In genomic region chr13:52846567-52847321, GRCh38 we compare ENCODE assay signal across 9 cellular contexts. TPM values are rescaled to one million over a fixed set of nuclear protein-coding genes. Genes with fewer than 3 reads are reported as not detected.
DNase-seq lines count a peak whose midpoint lies in the region; ATAC-seq and TF ChIP-seq lines count a peak whose summit lies in the region.
"Had no signal": no experiment of that assay in that cellular context is flagged by ENCODE, and none has a peak within 500 bp of the region (broad histone marks: within the 10 kb centered on the region; RNA-seq: fewer than 3 reads in every experiment).

No MANE protein-coding gene starts in this region.

- H3K4me1 Mint-ChIP-seq in nephron = peaks cover 29% of the 10 kb centered on the region
- H3K4me1 Mint-ChIP-seq in stimulated activated memory B cell treated with anti-CD40 and anti-IgM and Interleukin-4, amounts not matched to agents 10 μg/mL and 1 μg/mL and 100 μg/mL, for 72 hours = peaks cover 32% of the 10 kb centered on the region
- H3K4me1 Mint-ChIP-seq in CD8-positive, alpha-beta memory T cell = peaks cover 25 to 41% (median 27%) of the 10 kb centered on the region in 3 donors

- no peak for TF ChIP-seq CTCF in fibroblast of mammary gland (conservative IDR thresholded peaks at IDR 0.05; ENCODE audit: control insufficient read depth, insufficient read depth, low read depth, low read length)
- peak; percentile 64 to 75 (median 72) for TF ChIP-seq CTCF in nephron (IDR thresholded peaks at IDR 0.05; ENCODE audit: unreplicated experiment in 3 of 3)
- TF ChIP-seq CTCF in lower leg skin (IDR thresholded peaks at IDR 0.05) = no peak

- H3K4me3 Mint-ChIP-seq in nephron = peak overlapping the region; percentile 59 to 68 (median 65)
- no peak overlapping the region for H3K4me3 Mint-ChIP-seq in stimulated activated memory B cell treated with anti-CD40 and anti-IgM and Interleukin-4, amounts not matched to agents 10 μg/mL and 1 μg/mL and 100 μg/mL, for 72 hours
- H3K4me3 Mint-ChIP-seq in CD8-positive, alpha-beta memory T cell = no peak overlapping the region

- no peak for ATAC-seq in stimulated activated memory B cell treated with anti-CD40 and anti-IgM and Interleukin-4, amounts not matched to agents 10 μg/mL and 1 μg/mL and 100 μg/mL, for 72 hours

- CTCF ChIA-PET in CD8-positive, alpha-beta memory T cell (lab: Charles Lee) = no interaction called here

- intact Hi-C loops in lower leg skin (cut with DNase I; ENCODE audit: low total_unique reads) = no loop called here

- no peaks in the 10 kb centered on the region for H3K9me3 ChIP-seq in CD8-positive, alpha-beta memory T cell (ENCODE audit: low read length)

- H3K27ac Mint-ChIP-seq in nephron = no peak overlapping the region
- no peak overlapping the region for H3K27ac Mint-ChIP-seq in stimulated activated memory B cell treated with anti-CD40 and anti-IgM and Interleukin-4, amounts not matched to agents 10 μg/mL and 1 μg/mL and 100 μg/mL, for 72 hours
- no peak overlapping the region for H3K27ac Mint-ChIP-seq in CD8-positive, alpha-beta memory T cell
- H3K27ac Mint-ChIP-seq: dendritic cell treated with granulocyte-macrophage colony-stimulating factor and Interleukin-4, amounts not matched to agents 40 ng/mL and 50 ng/mL, for 4 days had no signal

- peak; percentile 47 for DNase-seq in AG20443 (ENCODE audit: low spot score)
- peak; percentile 51 for DNase-seq in SK-MEL-5 (ENCODE audit: low read depth, low spot score)
- DNase-seq in fibroblast of mammary gland (ENCODE audit: low read depth) = peak; percentile 28
- no peak for DNase-seq in lower leg skin (ENCODE audit: low spot score in 2 of 2)
- DNase-seq in CD8-positive, alpha-beta memory T cell = no peak
- DNase-seq in inferior parietal cortex (ENCODE audit: extremely low spot score) = no peak

- no peak for TF ChIP-seq POLR2A in lower leg skin (IDR thresholded peaks at IDR 0.05)

- H3K27me3 ChIP-seq in CD8-positive, alpha-beta memory T cell (ENCODE audit: insufficient read depth, low read length, poor library complexity, severe bottlenecking) = peaks cover 38% of the 10 kb centered on the region

- peaks cover 16% of the 10 kb centered on the region for H3K4me1 ChIP-seq in CD8-positive, alpha-beta memory T cell (ENCODE audit: insufficient read depth, low read length)

- H3K4me3 ChIP-seq in fibroblast of mammary gland (ENCODE audit: control insufficient read depth, low read depth, low read length) (no peak overlapping the region), lower leg skin (ENCODE audit: low read depth, poor library complexity, severe bottlenecking) (no peak overlapping the region)
- no peak overlapping the region for H3K4me3 ChIP-seq in CD8-positive, alpha-beta memory T cell (ENCODE audit: low read length)

- no peak overlapping the region for H3K27ac ChIP-seq in CD8-positive, alpha-beta memory T cell (ENCODE audit: low read depth, low read length)

- WGBS in lower leg skin, 2 donors = 0 to 8% methylated on average over 3 to 42 of the region's 100 CpGs

- in situ Hi-C loops in SK-MEL-5 (cut with HindIII; ENCODE audit: low pct_unique_long_range_greater_than_20kb, low sequenced_read_pairs) = no loop called here

- H3K9me3 Mint-ChIP-seq in nephron = peaks cover 2% of the 10 kb centered on the region
- peaks cover 6% of the 10 kb centered on the region for H3K9me3 Mint-ChIP-seq in stimulated activated memory B cell treated with anti-CD40 and anti-IgM and Interleukin-4, amounts not matched to agents 10 μg/mL and 1 μg/mL and 100 μg/mL, for 72 hours
- peaks cover 0 to 26% (median 12%) of the 10 kb centered on the region in 5 donors for H3K9me3 Mint-ChIP-seq in CD8-positive, alpha-beta memory T cell

- H3K27me3 Mint-ChIP-seq in nephron (ENCODE audit: low read depth) = peaks cover 81% of the 10 kb centered on the region
- peaks cover 62% of the 10 kb centered on the region for H3K27me3 Mint-ChIP-seq in stimulated activated memory B cell treated with anti-CD40 and anti-IgM and Interleukin-4, amounts not matched to agents 10 μg/mL and 1 μg/mL and 100 μg/mL, for 72 hours
- peaks cover 50 to 63% of the 10 kb centered on the region in 2 donors for H3K27me3 Mint-ChIP-seq in CD8-positive, alpha-beta memory T cell

- POLR2A ChIA-PET in CD8-positive, alpha-beta memory T cell (lab: Charles Lee) = no interaction called here

- H3K36me3 Mint-ChIP-seq in nephron (ENCODE audit: low read depth) = peaks cover 12% of the 10 kb centered on the region
- peaks cover 4% of the 10 kb centered on the region for H3K36me3 Mint-ChIP-seq in stimulated activated memory B cell treated with anti-CD40 and anti-IgM and Interleukin-4, amounts not matched to agents 10 μg/mL and 1 μg/mL and 100 μg/mL, for 72 hours
- no peaks in the 10 kb centered on the region for H3K36me3 Mint-ChIP-seq in CD8-positive, alpha-beta memory T cell

- no peaks in the 10 kb centered on the region for H3K36me3 ChIP-seq in CD8-positive, alpha-beta memory T cell (ENCODE audit: insufficient read depth, low read length)

RNA-seq across cellular contexts. Expression of gene PCDH8, which starts 1.7 kb away (rescaled TPM):
- total RNA-seq in SK-MEL-5 (2014; rRNA removed; shearing (Covaris generic)) = 0.11 TPM in 1 of 2 replicates, not detected in the other
- 0.11 TPM in 1 of 2 replicates, not detected in the other for polyA plus RNA-seq in SK-MEL-5 (2015; cell fraction: cytosol; rRNA removed)
- polyA plus RNA-seq in SK-MEL-5 (2015; cell fraction: nucleus; rRNA removed) = not detected in 2 replicates
- total RNA-seq in lower leg skin = under 1 TPM in 2 of 4 donors, not detected in 2; 0.04 to 0.84 TPM
- total RNA-seq in CD8-positive, alpha-beta memory T cell = not detected
- polyA plus RNA-seq in CD8-positive, alpha-beta memory T cell = not detected

Comparison
In these comparisons a context has a peak if more than half of its experiments do, and no peak if none do; other contexts are left out.
1. DNase-seq: peak in AG20443 (single experiment), SK-MEL-5 (single experiment) and fibroblast of mammary gland (single experiment); none in lower leg skin (0 of 2), CD8-positive, alpha-beta memory T cell (0 of 5) and inferior parietal cortex (single experiment).
2. CTCF ChIP-seq: peak in nephron (3 of 3); none in fibroblast of mammary gland (single experiment) and lower leg skin (0 of 3).
3. H3K4me3 Mint-ChIP-seq: peak in nephron (3 of 3); none in stimulated activated memory B cell treated with anti-CD40 and anti-IgM and Interleukin-4, amounts not matched to agents 10 μg/mL and 1 μg/mL and 100 μg/mL, for 72 hours (single experiment) and CD8-positive, alpha-beta memory T cell (0 of 7).